Comparison of ENCODE assay signal across 8 cellular contexts in genomic region chrX:49308604-49309269, GRCh38. TPM values are rescaled to one million over a fixed set of nuclear protein-coding genes. Genes with fewer than 3 reads are reported as not detected.
DNase-seq lines count a peak whose midpoint lies in the region; ATAC-seq, FAIRE-seq and TF ChIP-seq lines count a peak whose summit lies in the region.

No MANE protein-coding gene starts in this region.

- H2AK5ac ChIP-seq in H9 (ENCODE audit: insufficient read length, low read length): no peak overlapping the region

- FAIRE-seq in HTR-8/SVneo (lab: Jason Lieb, UNC): no peak

- H3K4me1 Mint-ChIP-seq in H9: peaks cover 38 to 46% of the 10 kb centered on the region in 2 experiments

- WGBS in H9 (ENCODE audit: extremely low coverage, insufficient read length, low lambda C conversion rate): no CpG with 5 or more reads among the region's 15 CpGs

- H3K23ac ChIP-seq in H9 (ENCODE audit: insufficient read length, low read depth, low read length): no peak overlapping the region

- H2BK15ac ChIP-seq in H9 (ENCODE audit: low read depth, low read length): no peak overlapping the region

- POLR2A ChIA-PET in HEK293T (lab: Yijun Ruan, JAX): no interaction called here

- no peak overlapping the region for H2AFZ ChIP-seq in H9 (ENCODE audit: low read length)

- H4K91ac ChIP-seq in H9 (ENCODE audit: insufficient read length, low read depth, low read length): peak overlapping the region; percentile 1

- H2BK5ac ChIP-seq in H9 (ENCODE audit: insufficient read length, low read length): no peak overlapping the region

- H2BK12ac ChIP-seq in H9 (ENCODE audit: insufficient read length, low read depth, low read length): no peak overlapping the region

- H3K14ac ChIP-seq in H9 (ENCODE audit: insufficient read depth, low read length): peak overlapping the region; percentile 38

- DNase-seq in H9 (no peak), globus pallidus (ENCODE audit: low spot score) (peak; percentile 8), skeletal muscle cell (ENCODE audit: low read depth) (no peak), HTR-8/SVneo (ENCODE audit: insufficient read length, low spot score) (no peak), NCI-H1092 (lab: John Stamatoyannopoulos, UW) (no peak), HEK293T (ENCODE audit: extremely low spot score) (no peak)
- peak; percentile 12 to 32 for DNase-seq in activated CD4-positive, alpha-beta T cell treated with anti-CD3 and anti-CD28 coated beads for 4 hours

- ATAC-seq in GM18502 (IDR thresholded peaks at IDR 0.05; ENCODE audit: poor library complexity, unreplicated experiment): no peak

- peak overlapping the region; percentile 43 to 71 for H3K4me3 Mint-ChIP-seq in H9

- H3K79me2 ChIP-seq in H9 (ENCODE audit: insufficient read depth, low read length): no peaks in the 10 kb centered on the region

- no peaks in the 10 kb centered on the region for H3K79me1 ChIP-seq in H9 (ENCODE audit: insufficient read depth, low read depth, low read length, poor library complexity, severe bottlenecking)

- peak overlapping the region; percentile 72 for H3K18ac ChIP-seq in H9 (ENCODE audit: insufficient read length, low read depth, low read length)

- H3K27me3 Mint-ChIP-seq in H9 (ENCODE audit: low read depth): peaks cover 6% of the 10 kb centered on the region

- peaks cover 4% of the 10 kb centered on the region; the same call in 1 of the 2 replicates for H3K4me1 ChIP-seq in H9 (ENCODE audit: insufficient read depth, low read length)

- peaks cover 60 to 67% of the 10 kb centered on the region in 2 experiments for H3K9me3 Mint-ChIP-seq in H9

- peaks cover 31% of the 10 kb centered on the region for H3K9me3 ChIP-seq in H9 (ENCODE audit: control insufficient read depth, low read depth, low read length)

- no peaks in the 10 kb centered on the region for H3K23me2 ChIP-seq in H9 (ENCODE audit: insufficient read length, low read depth, low read length, poor library complexity, severe bottlenecking)

- peaks cover 4 to 12% (median 5%) of the 10 kb centered on the region in 3 experiments; a peak in 4 of 7 replicates for H3K36me3 Mint-ChIP-seq in H9 (ENCODE audit: insufficient read depth in 1 of 3, low read depth in 3 of 3)

- H3K56ac ChIP-seq in H9 (ENCODE audit: insufficient read length, low read depth, low read length): no peak overlapping the region

- H3K9ac ChIP-seq in H9 (ENCODE audit: extremely low read depth, insufficient read length, low read length): no peak overlapping the region

- H3K4ac ChIP-seq in H9 (ENCODE audit: low read depth, low read length): no peak overlapping the region; the same call in 1 of the 2 replicates

- no peak overlapping the region for H4K8ac ChIP-seq in H9 (replicated peaks; ENCODE audit: insufficient read length, low read depth, low read length)

- H3K27ac ChIP-seq in H9 (ENCODE audit: insufficient read length, low read depth, low read length): peak overlapping the region; percentile 59

- H3K27me3 ChIP-seq in H9 (ENCODE audit: insufficient read depth, low read length): no peaks in the 10 kb centered on the region

- H2BK120ac ChIP-seq in H9 (ENCODE audit: low read depth, low read length, poor library complexity, severe bottlenecking): no peak overlapping the region

- H4K5ac ChIP-seq in H9 (ENCODE audit: insufficient read length, low read depth, low read length): peak overlapping the region; percentile 31

- no peak overlapping the region for H2BK20ac ChIP-seq in H9 (ENCODE audit: low read depth, low read length, poor library complexity, severe bottlenecking)

- TF ChIP-seq CTCF in H9 (conservative IDR thresholded peaks at IDR 0.05): no peak

- H3T11ph ChIP-seq in H9 (ENCODE audit: low read length): no peak overlapping the region

- H3K4me3 ChIP-seq in skeletal muscle cell (ENCODE audit: low read depth, low read length): peak overlapping the region; percentile 21

- H3K4me2 ChIP-seq in H9 (ENCODE audit: insufficient read depth, insufficient read length, low read length): peak overlapping the region; percentile 53

- CTCF ChIA-PET in HEK293T (lab: Yijun Ruan, JAX): no interaction called here

- peak overlapping the region; percentile 95 to 97 (median 96) for H3K27ac Mint-ChIP-seq in H9

- H4K20me1 ChIP-seq in H9 (ENCODE audit: control insufficient read depth, insufficient read depth, insufficient read length): no peaks in the 10 kb centered on the region

TF ChIP-seq in HEK293T, 16 proteins besides CTCF, POLR2A, EP300 and RAD21:
- TF ChIP-seq FOXK2 (IDR thresholded peaks at IDR 0.05): no peak
- no peak for TF ChIP-seq PKNOX1 (IDR thresholded peaks at IDR 0.05)
- TF ChIP-seq ARNT (IDR thresholded peaks at IDR 0.05): no peak
- TF ChIP-seq FOXM1 (IDR thresholded peaks at IDR 0.05; ENCODE audit: borderline replicate concordance): no peak
- no peak for TF ChIP-seq ELF4 (IDR thresholded peaks at IDR 0.05)
- no peak for TF ChIP-seq LEF1 (IDR thresholded peaks at IDR 0.05; ENCODE audit: borderline replicate concordance)
- TF ChIP-seq SUZ12 (IDR thresholded peaks at IDR 0.05): no peak
- no peak for TF ChIP-seq SP1 (IDR thresholded peaks at IDR 0.05)
- TF ChIP-seq HDGF (IDR thresholded peaks at IDR 0.05; ENCODE audit: borderline replicate concordance): no peak
- TF ChIP-seq NFRKB (IDR thresholded peaks at IDR 0.05): no peak
- TF ChIP-seq L3MBTL2 (conservative IDR thresholded peaks at IDR 0.05): no peak
- TF ChIP-seq BHLHE40 (IDR thresholded peaks at IDR 0.05; ENCODE audit: borderline replicate concordance): no peak
TF ChIP-seq in HEK293T: peak in this region for 0.

RNA-seq across cellular contexts. Expression of gene GAGE10, which starts 5.3 kb away (rescaled TPM):
- not detected in 2 replicates for total RNA-seq in H9 (2021)

RNA-seq across cellular contexts. Expression of gene GAGE12J, which starts 13.1 kb away (rescaled TPM):
- total RNA-seq in H9 (2021): not detected in 2 replicates

RNA-seq across cellular contexts. Expression of gene GAGE13, which starts 22.6 kb away (rescaled TPM):
- not detected in 2 replicates for total RNA-seq in H9 (2021)

RNA-seq across cellular contexts. Expression of gene PPP1R3F, which starts 39.1 kb away (rescaled TPM):
- 6.9 and 7.3 TPM in 2 replicates for total RNA-seq in H9 (2021)

RNA-seq across cellular contexts. Expression of gene FOXP3, which starts 44.2 kb away (rescaled TPM):
- 0.68 and 0.81 TPM in 2 replicates for total RNA-seq in H9 (2021)

Comparison
In these comparisons a context has a peak if more than half of its experiments do, and no peak if none do; other contexts are left out.
1. DNase-seq: peak in activated CD4-positive, alpha-beta T cell treated with anti-CD3 and anti-CD28 coated beads for 4 hours (2 of 2) and globus pallidus (single experiment); none in H9 (single experiment), skeletal muscle cell (single experiment), HTR-8/SVneo (single experiment), NCI-H1092 (single experiment) and HEK293T (single experiment).